8 cellular contexts compared by ENCODE assay signal in genomic region chr10:132306951-132307751, GRCh38. TPM values are rescaled to one million over a fixed set of nuclear protein-coding genes. Genes with fewer than 3 reads are reported as not detected.
A peak's percentile ranks its signal among the peaks of the same experiment; 100 is the strongest.
DNase-seq lines count a peak whose midpoint lies in the region; ATAC-seq, FAIRE-seq and TF ChIP-seq lines count a peak whose summit lies in the region.

No MANE protein-coding gene starts in this region.

- POLR2A ChIA-PET in CD8-positive, alpha-beta memory T cell (lab: Charles Lee), result interaction anchor here (0.8 to 1.5 kb wide), 2 partner anchors 23 to 140 kb away, joined by 3 to 6 read pairs; no protein-coding TSS in a partner anchor
- POLR2A ChIA-PET in activated CD8-positive, alpha-beta T cell treated with anti-CD3 and anti-CD28 coated beads, Interleukin-2, amount 10 ng/mL, durations not matched to agents 7 days and 5 days (lab: Charles Lee), result no interaction called here
- POLR2A ChIA-PET in endothelial cell of umbilical vein (lab: Charles Lee), result interaction anchor here (0.6 kb wide), 2 partner anchors 23 to 26 kb away, joined by 4 read pairs; no protein-coding TSS in a partner anchor

- peaks cover 5 to 16% (median 13%) of the 10 kb centered on the region in 3 donors for H3K4me1 Mint-ChIP-seq in CD8-positive, alpha-beta memory T cell
- H3K4me1 Mint-ChIP-seq in activated CD8-positive, alpha-beta T cell treated with anti-CD3 and anti-CD28 coated beads, Interleukin-2, amount 10 ng/mL, durations not matched to agents 7 days and 5 days (ENCODE audit: low read depth), result peaks cover 8% of the 10 kb centered on the region
- peaks cover 8 to 26% of the 10 kb centered on the region in 2 donors for H3K4me1 Mint-ChIP-seq in natural killer cell

- H3K79me2 ChIP-seq in endothelial cell of umbilical vein (ENCODE audit: control insufficient read depth, insufficient read depth, low read length), result no peaks in the 10 kb centered on the region

- no peak overlapping the region for H3K4me2 ChIP-seq in endothelial cell of umbilical vein (ENCODE audit: insufficient read depth, low read length)

- FAIRE-seq in endothelial cell of umbilical vein (lab: Jason Lieb, UNC), result no peak

- in situ Hi-C loops in KBM-7 (cut with MboI; ENCODE audit: low pct_unique_long_range_greater_than_20kb, low sequenced_read_pairs), result no loop called here

- DNase-seq in CD8-positive, alpha-beta memory T cell, result peak in 4 of 5 donors; percentile 23 to 61 (median 35)
- DNase-seq in KBM-7 (peak; percentile 46), endothelial cell of umbilical vein (ENCODE audit: low read depth, low spot score) (no peak), natural killer cell (peak; percentile 39)
- peak; percentile 37 for DNase-seq in activated CD8-positive, alpha-beta T cell treated with anti-CD3 and anti-CD28 coated beads, Interleukin-2, amount 10 ng/mL, durations not matched to agents 7 days and 5 days

- BruUV-seq in endothelial cell of umbilical vein (replicated peaks; lab: Mats Ljungman, UMichigan), result no TSS peak

- CTCF ChIA-PET in CD8-positive, alpha-beta memory T cell (lab: Charles Lee), result no interaction called here
- CTCF ChIA-PET in activated CD8-positive, alpha-beta T cell treated with anti-CD3 and anti-CD28 coated beads, Interleukin-2, amount 10 ng/mL, durations not matched to agents 7 days and 5 days (lab: Charles Lee), result interaction anchor here (1.0 kb wide), 1 partner anchor 74 kb away, joined by 3 read pairs; no protein-coding TSS in a partner anchor
- CTCF ChIA-PET in endothelial cell of umbilical vein (lab: Charles Lee), result interaction anchor here (0.8 to 0.9 kb wide), 2 partner anchors 8 to 53 kb away, joined by 3 to 6 read pairs; no protein-coding TSS in a partner anchor

- peaks cover 0 to 1% of the 10 kb centered on the region in 2 donors for H3K27me3 Mint-ChIP-seq in CD8-positive, alpha-beta memory T cell
- peaks cover 20% of the 10 kb centered on the region for H3K27me3 Mint-ChIP-seq in activated CD8-positive, alpha-beta T cell treated with anti-CD3 and anti-CD28 coated beads, Interleukin-2, amount 10 ng/mL, durations not matched to agents 7 days and 5 days (ENCODE audit: low read depth)
- no peaks in the 10 kb centered on the region for H3K27me3 Mint-ChIP-seq in natural killer cell (ENCODE audit: low read depth in 2 of 2)

- peak overlapping the region; percentile 19 for H3K4me3 ChIP-seq in CD8-positive, alpha-beta memory T cell (ENCODE audit: low read length)
- peak overlapping the region in 1 of 3 experiments; percentile 37 for H3K4me3 ChIP-seq in endothelial cell of umbilical vein (replicated peaks in 1 of 3; ENCODE audit: insufficient read depth in 1 of 3, low read depth in 1 of 3, low read length in 3 of 3)
- peak overlapping the region; percentile 72 for H3K4me3 ChIP-seq in urinary bladder (ENCODE audit: low read depth, low read length)

- H3K36me3 ChIP-seq in CD8-positive, alpha-beta memory T cell (ENCODE audit: insufficient read depth, low read length), result no peaks in the 10 kb centered on the region
- H3K36me3 ChIP-seq in endothelial cell of umbilical vein (ENCODE audit: control insufficient read depth in 2 of 2, extremely low read depth in 1 of 2, insufficient read depth in 2 of 2, low read length in 2 of 2) (no peaks in the 10 kb centered on the region), urinary bladder (ENCODE audit: insufficient read depth) (no peaks in the 10 kb centered on the region)

- H3K9ac ChIP-seq in endothelial cell of umbilical vein (replicated peaks; ENCODE audit: extremely low read depth, insufficient read depth, low read length), result no peak overlapping the region

- H3K9me1 ChIP-seq in endothelial cell of umbilical vein (replicated peaks; ENCODE audit: control insufficient read depth, extremely low read depth, insufficient read depth, low read length), result no peaks in the 10 kb centered on the region

- dilution Hi-C loops in endothelial cell of umbilical vein (cut with MboI; ENCODE audit: extremely low pct_ligation_motif_present, low sequenced_read_pairs), result no loop called here

- no peaks in the 10 kb centered on the region for H3K27me3 ChIP-seq in CD8-positive, alpha-beta memory T cell (ENCODE audit: insufficient read depth, low read length, poor library complexity, severe bottlenecking)
- H3K27me3 ChIP-seq in endothelial cell of umbilical vein (ENCODE audit: control insufficient read depth in 2 of 2, insufficient read depth in 2 of 2, low read length in 2 of 2), result peaks cover 4 to 11% of the 10 kb centered on the region in 2 experiments

- TF ChIP-seq CTCF in endothelial cell of umbilical vein (IDR thresholded peaks at IDR 0.05; ENCODE audit: extremely low read depth in 1 of 2, insufficient read depth in 1 of 2, low read depth in 1 of 2, low read length in 2 of 2) (no peak), natural killer cell (IDR thresholded peaks at IDR 0.05) (no peak)

- no peak for TF ChIP-seq POLR2A in endothelial cell of umbilical vein (IDR thresholded peaks at IDR 0.05; ENCODE audit: low read depth, low read length)

- H3K36me3 Mint-ChIP-seq in CD8-positive, alpha-beta memory T cell, result peaks cover 0 to 1% (median 0%) of the 10 kb centered on the region in 3 donors
- peaks cover 1% of the 10 kb centered on the region for H3K36me3 Mint-ChIP-seq in activated CD8-positive, alpha-beta T cell treated with anti-CD3 and anti-CD28 coated beads, Interleukin-2, amount 10 ng/mL, durations not matched to agents 7 days and 5 days (ENCODE audit: low read depth)
- H3K36me3 Mint-ChIP-seq in natural killer cell, result no peaks in the 10 kb centered on the region

- peak overlapping the region in 3 of 8 donors; percentile 6 to 47 (median 40) for H3K27ac Mint-ChIP-seq in CD8-positive, alpha-beta memory T cell
- H3K27ac Mint-ChIP-seq in activated CD8-positive, alpha-beta T cell treated with anti-CD3 and anti-CD28 coated beads, Interleukin-2, amount 10 ng/mL, durations not matched to agents 7 days and 5 days, result no peak overlapping the region
- peak overlapping the region; percentile 46 to 69 for H3K27ac Mint-ChIP-seq in natural killer cell

- no peak overlapping the region for H3K27ac ChIP-seq in CD8-positive, alpha-beta memory T cell (ENCODE audit: low read depth, low read length)
- H3K27ac ChIP-seq in endothelial cell of umbilical vein (ENCODE audit: insufficient read depth, low read depth, low read length) (no peak overlapping the region), urinary bladder (ENCODE audit: low read depth) (no peak overlapping the region)

- peak overlapping the region; percentile 81 to 93 (median 85) for H3K4me3 Mint-ChIP-seq in CD8-positive, alpha-beta memory T cell
- H3K4me3 Mint-ChIP-seq in activated CD8-positive, alpha-beta T cell treated with anti-CD3 and anti-CD28 coated beads, Interleukin-2, amount 10 ng/mL, durations not matched to agents 7 days and 5 days, result peak overlapping the region; percentile 81
- H3K4me3 Mint-ChIP-seq in natural killer cell, result peak overlapping the region; percentile 94

- intact Hi-C loops in endothelial cell of umbilical vein (cut with micrococcal nuclease) (no loop called here), natural killer cell (cut with micrococcal nuclease) (loop anchor here (1.0 kb wide), 2 partner anchors 24 to 230 kb away; partner anchors contain the start of gene INPP5A)

- H2AFZ ChIP-seq in endothelial cell of umbilical vein (ENCODE audit: low read depth, low read length), result peak overlapping the region; percentile 78

- no peaks in the 10 kb centered on the region for H3K9me3 Mint-ChIP-seq in CD8-positive, alpha-beta memory T cell
- H3K9me3 Mint-ChIP-seq in activated CD8-positive, alpha-beta T cell treated with anti-CD3 and anti-CD28 coated beads, Interleukin-2, amount 10 ng/mL, durations not matched to agents 7 days and 5 days (ENCODE audit: insufficient read depth), result no peaks in the 10 kb centered on the region
- H3K9me3 Mint-ChIP-seq in natural killer cell, result no peaks in the 10 kb centered on the region

- no peaks in the 10 kb centered on the region for H4K20me1 ChIP-seq in endothelial cell of umbilical vein (replicated peaks; ENCODE audit: control insufficient read depth, extremely low read depth, insufficient read depth, low read length)

- 3% methylated on average over 94 of the region's 94 CpGs for WGBS in urinary bladder

- peaks cover 10% of the 10 kb centered on the region for H3K4me1 ChIP-seq in CD8-positive, alpha-beta memory T cell (ENCODE audit: insufficient read depth, low read length)
- no peaks in the 10 kb centered on the region for H3K4me1 ChIP-seq in endothelial cell of umbilical vein (ENCODE audit: control insufficient read depth, extremely low read depth, insufficient read depth, low read length)
- no peaks in the 10 kb centered on the region for H3K4me1 ChIP-seq in urinary bladder (ENCODE audit: insufficient read depth)

- ATAC-seq in GM21515 (IDR thresholded peaks at IDR 0.05; ENCODE audit: unreplicated experiment) (peak; percentile 12), natural killer cell (peak; percentile 6 to 25 (median 15)), GM18858 (IDR thresholded peaks at IDR 0.05; ENCODE audit: unreplicated experiment) (no peak)
- peak; percentile 4 for ATAC-seq in activated CD8-positive, alpha-beta T cell treated with anti-CD3 and anti-CD28 coated beads, Interleukin-2, amount 10 ng/mL, durations not matched to agents 7 days and 5 days

- no peaks in the 10 kb centered on the region for H3K9me3 ChIP-seq in CD8-positive, alpha-beta memory T cell (ENCODE audit: low read length)
- H3K9me3 ChIP-seq in endothelial cell of umbilical vein (replicated peaks; ENCODE audit: control insufficient read depth, insufficient read depth, low read length), result no peaks in the 10 kb centered on the region

RNA-seq across cellular contexts. Expression of gene STK32C, which starts 0.6 kb away (rescaled TPM):
- 10 to 100 TPM; 14.0 to 14.9 TPM for total RNA-seq in CD8-positive, alpha-beta memory T cell
- polyA plus RNA-seq in CD8-positive, alpha-beta memory T cell, result 8.5 TPM
- total RNA-seq in activated CD8-positive, alpha-beta T cell treated with anti-CD3 and anti-CD28 coated beads, Interleukin-2, amount 10 ng/mL, durations not matched to agents 7 days and 5 days, result 10 to 100 TPM; 19.1 to 21.1 TPM
- total RNA-seq in endothelial cell of umbilical vein (9.5 and 14.1 TPM in 2 replicates), natural killer cell (10 to 100 TPM; 12.7 to 22.1 (median 17.9) TPM), urinary bladder (4.8 TPM)
- polyA plus RNA-seq in endothelial cell of umbilical vein (4.4 and 5.4 TPM in 2 replicates), urinary bladder (13.6 TPM)
- 7.6 and 7.8 TPM in 2 replicates for polyA plus RNA-seq in endothelial cell of umbilical vein (2011; cell fraction: cytosol; rRNA removed)
- polyA plus RNA-seq in endothelial cell of umbilical vein (2011; cell fraction: nucleus; rRNA removed), result 4.3 and 4.5 TPM in 2 replicates
- polyA plus RNA-seq in endothelial cell of umbilical vein (2012), result 9.2 and 17.9 TPM in 2 replicates
- polyA minus RNA-seq in endothelial cell of umbilical vein, result 3.7 and 4.2 TPM in 2 replicates
- polyA minus RNA-seq in endothelial cell of umbilical vein (2011; cell fraction: cytosol; rRNA and poly(A)+ RNA removed), result 21.6 TPM
- polyA minus RNA-seq in endothelial cell of umbilical vein (2011; cell fraction: nucleus; rRNA and poly(A)+ RNA removed), result 0.67 and 1.1 TPM in 2 replicates

RNA-seq across cellular contexts. Expression of gene LRRC27, which starts 24.8 kb away (rescaled TPM):
- total RNA-seq in CD8-positive, alpha-beta memory T cell, result 1 to 10 TPM; 1.8 to 3.1 TPM
- polyA plus RNA-seq in CD8-positive, alpha-beta memory T cell, result 5.7 TPM
- 1 to 10 TPM; 3.3 to 3.8 TPM for total RNA-seq in activated CD8-positive, alpha-beta T cell treated with anti-CD3 and anti-CD28 coated beads, Interleukin-2, amount 10 ng/mL, durations not matched to agents 7 days and 5 days
- 7.8 and 13.6 TPM in 2 replicates for total RNA-seq in endothelial cell of umbilical vein
- 7.6 and 8.3 TPM in 2 replicates for polyA plus RNA-seq in endothelial cell of umbilical vein
- polyA plus RNA-seq in endothelial cell of umbilical vein (2011; cell fraction: cytosol; rRNA removed), result 5.3 and 5.8 TPM in 2 replicates
- polyA plus RNA-seq in endothelial cell of umbilical vein (2011; cell fraction: nucleus; rRNA removed), result 34.1 and 43.3 TPM in 2 replicates
- polyA plus RNA-seq in endothelial cell of umbilical vein (2012), result 8.0 and 8.5 TPM in 2 replicates
- 6.5 and 7.2 TPM in 2 replicates for polyA minus RNA-seq in endothelial cell of umbilical vein
- polyA minus RNA-seq in endothelial cell of umbilical vein (2011; cell fraction: cytosol; rRNA and poly(A)+ RNA removed), result 3.3 TPM
- 6.8 and 8.8 TPM in 2 replicates for polyA minus RNA-seq in endothelial cell of umbilical vein (2011; cell fraction: nucleus; rRNA and poly(A)+ RNA removed)
- 10 to 100 TPM in 1 of 3 donors, 1 to 10 TPM in 2; 8.1 to 22.5 (median 9.9) TPM for total RNA-seq in natural killer cell
- 13.2 TPM for total RNA-seq in urinary bladder
- polyA plus RNA-seq in urinary bladder, result 6.5 TPM
